In genomic region chr18:6609882-6610281, GRCh38 we compare ENCODE assay signal across 1 cellular context.
TF ChIP-seq lines count a peak whose summit lies in the region.

No MANE protein-coding gene starts in this region.

TF ChIP-seq in GM23338, 12 proteins besides CTCF, POLR2A, EP300 and RAD21 (continued from another document):
- TF ChIP-seq ZNF462 (CRISPR knock-in tag; IDR thresholded peaks at IDR 0.05) (no peak), EZH2 (IDR thresholded peaks at IDR 0.05; ENCODE audit: low read depth, unreplicated experiment) (no peak)
